19 cellular contexts compared by ENCODE assay signal in genomic region chr12:29768372-29768771, GRCh38. TPM values are rescaled to one million over a fixed set of nuclear protein-coding genes. Genes with fewer than 3 reads are reported as not detected.
DNase-seq lines count a peak whose midpoint lies in the region; ATAC-seq and TF ChIP-seq lines count a peak whose summit lies in the region.
"Had no signal": no experiment of that assay in that cellular context is flagged by ENCODE, and none has a peak within 500 bp of the region (broad histone marks: within the 10 kb centered on the region; RNA-seq: fewer than 3 reads in every experiment).

No MANE protein-coding gene starts in this region.

- no peak overlapping the region for H2AFZ ChIP-seq in KMS-11 (ENCODE audit: low read depth)
- H2AFZ ChIP-seq in neural progenitor cell (replicated peaks): no peak overlapping the region

- TF ChIP-seq EP300 in esophagus muscularis mucosa (IDR thresholded peaks at IDR 0.05): no peak

- peaks cover 10% of the 10 kb centered on the region; the same call in 1 of the 2 replicates for H3K79me2 ChIP-seq in KMS-11 (ENCODE audit: insufficient read depth, low read depth)
- H3K79me2 ChIP-seq in neural progenitor cell (ENCODE audit: low read depth): peaks cover 23% of the 10 kb centered on the region

- ATAC-seq in GM18870 (IDR thresholded peaks at IDR 0.05; ENCODE audit: unreplicated experiment): peak; percentile 66
- ATAC-seq: T-helper 17 cell had no signal

- 46% methylated on average over 2 of the region's 2 CpGs for WGBS in esophagus muscularis mucosa

- no peaks in the 10 kb centered on the region for H3K27me3 Mint-ChIP-seq in neural progenitor cell (ENCODE audit: insufficient read depth, low read depth)
- H3K27me3 Mint-ChIP-seq: CD8-positive, alpha-beta memory T cell; T-helper 17 cell had no signal

- no peak overlapping the region for H3K4me3 ChIP-seq in BLaER1 treated with 17β-estradiol and CSF1 and Interleukin-3, amounts not matched to agents 10 nM and 100 nM
- H3K4me3 ChIP-seq in KMS-11 (IDR thresholded peaks at IDR 0.05; ENCODE audit: insufficient read depth, low read depth, low read length) (no peak overlapping the region), neural progenitor cell (no peak overlapping the region), esophagus muscularis mucosa (no peak overlapping the region)
- H3K4me3 ChIP-seq: SJCRH30 had no signal

- TF ChIP-seq POLR2A in esophagus muscularis mucosa (IDR thresholded peaks at IDR 0.05; ENCODE audit: low read depth): no peak

- H4K20me1 ChIP-seq in BLaER1 treated with 17β-estradiol and CSF1 and Interleukin-3, amounts not matched to agents 10 nM and 100 nM: no peaks in the 10 kb centered on the region
- peaks cover 3% of the 10 kb centered on the region; the same call in 1 of the 2 replicates for H4K20me1 ChIP-seq in KMS-11 (ENCODE audit: insufficient read depth)
- H4K20me1 ChIP-seq in neural progenitor cell (ENCODE audit: low read depth): peaks cover 3% of the 10 kb centered on the region

- no peak overlapping the region for H3K9ac ChIP-seq in BLaER1 treated with 17β-estradiol and CSF1 and Interleukin-3, amounts not matched to agents 10 nM and 100 nM
- H3K9ac ChIP-seq in KMS-11 (no peak overlapping the region), neural progenitor cell (no peak overlapping the region)

- peaks cover 0 to 9% (median 6%) of the 10 kb centered on the region in 10 experiments; a peak in 12 of 20 replicates for H3K4me1 ChIP-seq in BLaER1 treated with 17β-estradiol and CSF1 and Interleukin-3, amounts not matched to agents 10 nM and 100 nM
- peaks cover 16% of the 10 kb centered on the region for H3K4me1 ChIP-seq in KMS-11 (ENCODE audit: low read depth, poor library complexity, severe bottlenecking)
- H3K4me1 ChIP-seq in neural progenitor cell: peaks cover 20% of the 10 kb centered on the region
- H3K4me1 ChIP-seq in esophagus muscularis mucosa: peaks cover 22 to 43% (median 28%) of the 10 kb centered on the region in 4 donors
- H3K4me1 ChIP-seq: SJCRH30 had no signal

- no peak overlapping the region for H3K4me3 Mint-ChIP-seq in neural progenitor cell
- H3K4me3 Mint-ChIP-seq: CD8-positive, alpha-beta memory T cell; T-helper 17 cell had no signal

- no peak overlapping the region for H3K27ac ChIP-seq in BLaER1 treated with 17β-estradiol and CSF1 and Interleukin-3, amounts not matched to agents 10 nM and 100 nM
- H3K27ac ChIP-seq in KMS-11 (no peak overlapping the region), neural progenitor cell (no peak overlapping the region), esophagus muscularis mucosa (replicated peaks in 1 of 4) (no peak overlapping the region)
- H3K27ac ChIP-seq: RWPE1, SJCRH30 had no signal

- H3K9me3 ChIP-seq in BLaER1 treated with 17β-estradiol and CSF1 and Interleukin-3, amounts not matched to agents 10 nM and 100 nM (replicated peaks in 1 of 11): no peaks in the 10 kb centered on the region
- H3K9me3 ChIP-seq in neural progenitor cell (ENCODE audit: low read depth): no peaks in the 10 kb centered on the region
- H3K9me3 ChIP-seq in esophagus muscularis mucosa: no peaks in the 10 kb centered on the region
- H3K9me3 ChIP-seq: SJCRH30 had no signal

- no peaks in the 10 kb centered on the region for H3K36me3 ChIP-seq in BLaER1 treated with 17β-estradiol and CSF1 and Interleukin-3, amounts not matched to agents 10 nM and 100 nM
- H3K36me3 ChIP-seq in KMS-11 (ENCODE audit: insufficient read depth) (no peaks in the 10 kb centered on the region), neural progenitor cell (no peaks in the 10 kb centered on the region), esophagus muscularis mucosa (peaks cover 0 to 11% (median 7%) of the 10 kb centered on the region in 4 donors)

- peak overlapping the region in 7 of 11 experiments; percentile 1 to 36 (median 13); a peak in 8 of 22 replicates for H3K4me2 ChIP-seq in BLaER1 treated with 17β-estradiol and CSF1 and Interleukin-3, amounts not matched to agents 10 nM and 100 nM
- H3K4me2 ChIP-seq in KMS-11 (peak overlapping the region; percentile 3; the same call in 1 of the 2 replicates), neural progenitor cell (no peak overlapping the region)

- peak overlapping the region; percentile 41 for H3K27ac Mint-ChIP-seq in neural progenitor cell
- H3K27ac Mint-ChIP-seq: CD8-positive, alpha-beta memory T cell; T-helper 17 cell had no signal

- no peaks in the 10 kb centered on the region for H3F3A ChIP-seq in neural progenitor cell (ENCODE audit: low read depth)

- peaks cover 24% of the 10 kb centered on the region for H3K4me1 Mint-ChIP-seq in neural progenitor cell
- H3K4me1 Mint-ChIP-seq: CD8-positive, alpha-beta memory T cell; T-helper 17 cell had no signal

- intact Hi-C loops in esophagus muscularis mucosa (cut with DNase I): no loop called here

- peaks cover 15% of the 10 kb centered on the region for H3K36me3 Mint-ChIP-seq in neural progenitor cell
- H3K36me3 Mint-ChIP-seq: CD8-positive, alpha-beta memory T cell had no signal

- H3K27me3 ChIP-seq in BLaER1 treated with 17β-estradiol and CSF1 and Interleukin-3, amounts not matched to agents 10 nM and 100 nM: no peaks in the 10 kb centered on the region
- H3K27me3 ChIP-seq in KMS-11 (ENCODE audit: insufficient read depth, low read depth): no peaks in the 10 kb centered on the region
- no peaks in the 10 kb centered on the region for H3K27me3 ChIP-seq in neural progenitor cell
- H3K27me3 ChIP-seq in esophagus muscularis mucosa: no peaks in the 10 kb centered on the region
- H3K27me3 ChIP-seq: SJCRH30 had no signal

- H3K9me3 Mint-ChIP-seq in neural progenitor cell: peaks cover 2% of the 10 kb centered on the region

- TF ChIP-seq CTCF in KMS-11 (conservative IDR thresholded peaks at IDR 0.05; ENCODE audit: low read depth, low read length) (no peak), neural progenitor cell (IDR thresholded peaks at IDR 0.05) (no peak), esophagus muscularis mucosa (IDR thresholded peaks at IDR 0.05) (no peak)

- DNase-seq in neural progenitor cell (ENCODE audit: low spot score): no peak
- DNase-seq in COLO829 (ENCODE audit: low spot score): no peak
- DNase-seq in NCI-H128 (lab: John Stamatoyannopoulos, UW; ENCODE audit: unreplicated experiment): no peak
- no peak for DNase-seq in esophagus muscularis mucosa (ENCODE audit: extremely low spot score)
- DNase-seq: CD8-positive, alpha-beta memory T cell; DND-41; H7; KBM-7; NCI-H1092 treated with DMSO at 0.1 percent for 48 hours; NCI-H1694; NCI-H2107; NCI-H345; NCI-H526; T-helper 17 cell had no signal

RNA-seq across cellular contexts. Expression of gene TMTC1, which starts 15.4 kb away (rescaled TPM):
- total RNA-seq in neural progenitor cell (ENCODE audit: low replicate concordance) (16.1 and 19.3 TPM in 2 replicates), esophagus muscularis mucosa (100 to 1,000 TPM in 3 of 4 donors, 10 to 100 TPM in 1; 84.0 to 177 (median 105) TPM)
- total RNA-seq: CD8-positive, alpha-beta memory T cell had no signal
